In genomic region chr17:44878627-44879221, GRCh38 we compare ENCODE assay signal across 8 cellular contexts. TPM values are rescaled to one million over a fixed set of nuclear protein-coding genes. Genes with fewer than 3 reads are reported as not detected.
DNase-seq lines count a peak whose midpoint lies in the region; ATAC-seq and TF ChIP-seq lines count a peak whose summit lies in the region.

No MANE protein-coding gene starts in this region.

- H3K4me3 ChIP-seq in AG04450 (ENCODE audit: low read depth, low read length), result no peak overlapping the region

- H3K27ac ChIP-seq in AG04450 (ENCODE audit: low read depth, low read length), result no peak overlapping the region

- no peak for ATAC-seq in HG03378 (IDR thresholded peaks at IDR 0.05; ENCODE audit: unreplicated experiment)
- ATAC-seq in HG03354 (IDR thresholded peaks at IDR 0.05; ENCODE audit: poor library complexity, severe bottlenecking, unreplicated experiment), result no peak

- CTCF ChIA-PET in AG04450 (lab: Charles Lee), result interaction anchor here (0.6 to 3.7 kb wide), 26 partner anchors 9 to 323 kb away, joined by 3 to 62 read pairs (median 3); partner anchors contain the start of genes ACBD4 and EFTUD2

- TF ChIP-seq CTCF in AG04450 (IDR thresholded peaks at IDR 0.05; ENCODE audit: low read depth, low read length), result peak; percentile 70

- H3K27me3 ChIP-seq in AG04450 (ENCODE audit: control insufficient read depth, insufficient read depth, low read length), result no peaks in the 10 kb centered on the region

- H3K9me3 ChIP-seq in AG04450 (ENCODE audit: control insufficient read depth, insufficient read depth, low read length), result no peaks in the 10 kb centered on the region

- DNase-seq in AG04450 (ENCODE audit: low read depth, low spot score), result no peak
- DNase-seq in EH (ENCODE audit: low read depth), result peak; percentile 63
- DNase-seq in NCI-H2171 treated with DMSO at 0.1 percent for 48 hours (lab: John Stamatoyannopoulos, UW), result peak; percentile 51
- DNase-seq in astrocyte of the hippocampus (ENCODE audit: low read depth, low spot score), result peak; percentile 51
- DNase-seq in left kidney (ENCODE audit: low read depth, low spot score), result peak; percentile 58
- DNase-seq in SK-N-DZ (ENCODE audit: low spot score), result no peak

- POLR2A ChIA-PET in AG04450 (lab: Yijun Ruan, JAX), result interaction anchor here (0.5 kb wide), 1 partner anchor 194 kb away, joined by 3 read pairs; no protein-coding TSS in a partner anchor

RNA-seq across cellular contexts. Expression of gene EFTUD2, which starts 20.5 kb away (rescaled TPM):
- 123 and 147 TPM in 2 replicates for polyA plus RNA-seq in AG04450 (2011; rRNA removed)
- polyA minus RNA-seq in AG04450 (2011; rRNA and poly(A)+ RNA removed), result 175 and 196 TPM in 2 replicates
- 136 and 147 TPM in 2 replicates for polyA plus RNA-seq in SK-N-DZ (2014; cell fraction: cytosol; rRNA removed)
- 120 and 204 TPM in 2 replicates for polyA plus RNA-seq in SK-N-DZ (2014; cell fraction: nucleus; rRNA removed)

RNA-seq across cellular contexts. Expression of gene HIGD1B, which starts 31.0 kb away (rescaled TPM):
- polyA plus RNA-seq in AG04450 (2011; rRNA removed), result not detected in 2 replicates
- not detected in 2 replicates for polyA minus RNA-seq in AG04450 (2011; rRNA and poly(A)+ RNA removed)
- not detected in 2 replicates for polyA plus RNA-seq in SK-N-DZ (2014; cell fraction: cytosol; rRNA removed)
- not detected in 2 replicates for polyA plus RNA-seq in SK-N-DZ (2014; cell fraction: nucleus; rRNA removed)

RNA-seq across cellular contexts. Expression of gene GFAP, which starts 36.6 kb away (rescaled TPM):
- 0.40 and 0.46 TPM in 2 replicates for polyA plus RNA-seq in AG04450 (2011; rRNA removed)
- 0.61 TPM in 1 of 2 replicates, not detected in the other for polyA minus RNA-seq in AG04450 (2011; rRNA and poly(A)+ RNA removed)
- polyA plus RNA-seq in SK-N-DZ (2014; cell fraction: cytosol; rRNA removed), result 4.7 and 7.7 TPM in 2 replicates
- polyA plus RNA-seq in SK-N-DZ (2014; cell fraction: nucleus; rRNA removed), result 4.7 and 6.5 TPM in 2 replicates

RNA-seq across cellular contexts. Expression of gene GJC1, which starts 48.6 kb away (rescaled TPM):
- polyA plus RNA-seq in AG04450 (2011; rRNA removed), result 20.6 and 22.1 TPM in 2 replicates
- 37.4 and 43.5 TPM in 2 replicates for polyA minus RNA-seq in AG04450 (2011; rRNA and poly(A)+ RNA removed)
- polyA plus RNA-seq in SK-N-DZ (2014; cell fraction: cytosol; rRNA removed), result 41.0 and 48.8 TPM in 2 replicates
- polyA plus RNA-seq in SK-N-DZ (2014; cell fraction: nucleus; rRNA removed), result 15.7 and 37.2 TPM in 2 replicates

Comparison
In these comparisons a context has a peak if more than half of its experiments do, and no peak if none do; other contexts are left out.
1. DNase-seq: peak in EH (single experiment), NCI-H2171 treated with DMSO at 0.1 percent for 48 hours (single experiment), astrocyte of the hippocampus (single experiment) and left kidney (single experiment); none in AG04450 (single experiment) and SK-N-DZ (single experiment).